16 cellular contexts compared by ENCODE assay signal in genomic region chr15:90644946-90645725, GRCh38.
DNase-seq lines count a peak whose midpoint lies in the region; ATAC-seq and TF ChIP-seq lines count a peak whose summit lies in the region.
"Had no signal": no experiment of that assay in that cellular context is flagged by ENCODE, and none has a peak within 500 bp of the region (broad histone marks: within the 10 kb centered on the region; RNA-seq: fewer than 3 reads in every experiment).

No MANE protein-coding gene starts in this region.

- H3K4me1 Mint-ChIP-seq in T-helper 2 cell treated with Interferon-gamma antibody and Interleukin-4, amounts not matched to agents 5 μg/mL and 100 μg/mL, for 36 hours (ENCODE audit: low read depth): peaks cover 29% of the 10 kb centered on the region
- peaks cover 9% of the 10 kb centered on the region for H3K4me1 Mint-ChIP-seq in central memory CD8-positive, alpha-beta T cell
- H3K4me1 Mint-ChIP-seq in nephron progenitor cell: peaks cover 7% of the 10 kb centered on the region

- DNase-seq in T-helper 2 cell treated with Interferon-gamma antibody and Interleukin-4, amounts not matched to agents 5 μg/mL and 100 μg/mL, for 36 hours (ENCODE audit: low spot score): no peak
- DNase-seq in T-helper 2 cell (no peak), G401 (ENCODE audit: low spot score) (peak; percentile 87), nephron progenitor cell (no peak), DMS79 treated with DMSO at 0.1 percent for 48 hours (lab: John Stamatoyannopoulos, UW) (no peak), AG08395 (ENCODE audit: low spot score) (no peak)
- DNase-seq in central memory CD8-positive, alpha-beta T cell (ENCODE audit: low spot score in 2 of 2): no peak
- DNase-seq: anterior cingulate cortex; cortex of kidney; left ventricle myocardium superior; NCI-H1694; sigmoid colon; stimulated activated CD4-positive, alpha-beta T cell treated with anti-CD3 and anti-CD28 coated beads, Interleukin-2, amount 100 ng/mL, for 24 hours; thyroid gland had no signal

- ATAC-seq in central memory CD8-positive, alpha-beta T cell (replicated peaks; ENCODE audit: extremely low read depth, poor library complexity, severe bottlenecking): no peak
- no peak for ATAC-seq in HG02798 (IDR thresholded peaks at IDR 0.05; ENCODE audit: poor library complexity, unreplicated experiment)
- ATAC-seq: gastrocnemius medialis, left ventricle myocardium superior had no signal

- no peaks in the 10 kb centered on the region for H3K27me3 Mint-ChIP-seq in T-helper 2 cell treated with Interferon-gamma antibody and Interleukin-4, amounts not matched to agents 5 μg/mL and 100 μg/mL, for 36 hours (ENCODE audit: low read depth)
- peaks cover 8% of the 10 kb centered on the region for H3K27me3 Mint-ChIP-seq in central memory CD8-positive, alpha-beta T cell
- no peaks in the 10 kb centered on the region for H3K27me3 Mint-ChIP-seq in nephron progenitor cell (ENCODE audit: low read depth, poor library complexity)

- H3K27ac Mint-ChIP-seq in T-helper 2 cell treated with Interferon-gamma antibody and Interleukin-4, amounts not matched to agents 5 μg/mL and 100 μg/mL, for 36 hours: peak overlapping the region; percentile 82
- H3K27ac Mint-ChIP-seq in central memory CD8-positive, alpha-beta T cell (ENCODE audit: low read depth): peak overlapping the region; percentile 53
- H3K27ac Mint-ChIP-seq in nephron progenitor cell: peak overlapping the region; percentile 87

- H3K4me3 Mint-ChIP-seq in T-helper 2 cell treated with Interferon-gamma antibody and Interleukin-4, amounts not matched to agents 5 μg/mL and 100 μg/mL, for 36 hours: no peak overlapping the region
- no peak overlapping the region for H3K4me3 Mint-ChIP-seq in central memory CD8-positive, alpha-beta T cell
- H3K4me3 Mint-ChIP-seq in nephron progenitor cell: no peak overlapping the region

- TF ChIP-seq CTCF in nephron progenitor cell (IDR thresholded peaks at IDR 0.05): no peak

- in situ Hi-C loops in G401 (cut with HindIII; ENCODE audit: low sequenced_read_pairs): no loop called here

- peaks cover 34% of the 10 kb centered on the region for H3K36me3 Mint-ChIP-seq in T-helper 2 cell treated with Interferon-gamma antibody and Interleukin-4, amounts not matched to agents 5 μg/mL and 100 μg/mL, for 36 hours (ENCODE audit: low read depth)
- peaks cover 19% of the 10 kb centered on the region for H3K36me3 Mint-ChIP-seq in central memory CD8-positive, alpha-beta T cell (ENCODE audit: insufficient read depth)
- peaks cover 45% of the 10 kb centered on the region for H3K36me3 Mint-ChIP-seq in nephron progenitor cell (ENCODE audit: low read depth)

- no peaks in the 10 kb centered on the region for H3K9me3 Mint-ChIP-seq in T-helper 2 cell treated with Interferon-gamma antibody and Interleukin-4, amounts not matched to agents 5 μg/mL and 100 μg/mL, for 36 hours
- H3K9me3 Mint-ChIP-seq in central memory CD8-positive, alpha-beta T cell: no peaks in the 10 kb centered on the region
- peaks cover 4% of the 10 kb centered on the region for H3K9me3 Mint-ChIP-seq in nephron progenitor cell
